Comparison of ENCODE assay signal across 16 cellular contexts in genomic region chr6:3735029-3735605, GRCh38. TPM values are rescaled to one million over a fixed set of nuclear protein-coding genes. Genes with fewer than 3 reads are reported as not detected.
DNase-seq lines count a peak whose midpoint lies in the region; ATAC-seq and TF ChIP-seq lines count a peak whose summit lies in the region.
"Had no signal": no experiment of that assay in that cellular context is flagged by ENCODE, and none has a peak within 500 bp of the region (broad histone marks: within the 10 kb centered on the region; RNA-seq: fewer than 3 reads in every experiment).

No MANE protein-coding gene starts in this region.

- no peak overlapping the region for H3K27ac ChIP-seq in HCT116 (ENCODE audit: low read depth, low read length)
- H3K27ac ChIP-seq in HEK293 (ENCODE audit: extremely low read depth, low read depth, low read length): no peak overlapping the region
- peak overlapping the region; percentile 30 to 35 for H3K27ac ChIP-seq in thoracic aorta

- H3K4me3 Mint-ChIP-seq in chondrocyte (ENCODE audit: unreplicated experiment): no peak overlapping the region
- H3K4me3 Mint-ChIP-seq: CD4-positive, alpha-beta memory T cell had no signal

- peaks cover 0 to 7% of the 10 kb centered on the region in 2 experiments; a peak in 3 of 4 replicates for H3K36me3 ChIP-seq in HCT116 (ENCODE audit: control insufficient read depth in 1 of 2, insufficient read depth in 2 of 2, low read length in 2 of 2)
- peaks cover 0 to 50% of the 10 kb centered on the region in 2 experiments; a peak in 2 of 3 replicates for H3K36me3 ChIP-seq in HEK293 (ENCODE audit: control insufficient read depth in 2 of 2, insufficient read depth in 1 of 2, low read length in 2 of 2)
- H3K36me3 ChIP-seq in thoracic aorta: peaks cover 51% of the 10 kb centered on the region

- no peak overlapping the region for H2AFZ ChIP-seq in HCT116 (ENCODE audit: low read depth, low read length, poor library complexity, severe bottlenecking)

- H3K9me3 ChIP-seq in HCT116 (ENCODE audit: control insufficient read depth in 1 of 2, insufficient read depth in 1 of 2, low read depth in 1 of 2, low read length in 2 of 2): peaks cover 5% of the 10 kb centered on the region in 2 experiments; a peak in 2 of 4 replicates
- no peaks in the 10 kb centered on the region for H3K9me3 ChIP-seq in HEK293 (ENCODE audit: control insufficient read depth, insufficient read depth, low read depth, low read length)
- no peaks in the 10 kb centered on the region for H3K9me3 ChIP-seq in thoracic aorta
- H3K9me3 ChIP-seq: HAP-1 had no signal

- H3K9me2 ChIP-seq in HCT116 (ENCODE audit: insufficient read depth): no peaks in the 10 kb centered on the region

- H3K27me3 ChIP-seq in HCT116 (ENCODE audit: insufficient read depth, low read length) (no peaks in the 10 kb centered on the region), thoracic aorta (replicated peaks; ENCODE audit: insufficient read depth) (no peaks in the 10 kb centered on the region)

- intact Hi-C loops in HCT116 (cut with micrococcal nuclease): loop anchor here (10.0 kb wide), 1 partner anchor 610 kb away; no protein-coding TSS in a partner anchor

- peaks cover 94% of the 10 kb centered on the region for H3K4me1 Mint-ChIP-seq in chondrocyte (ENCODE audit: low read depth)

- no peak for TF ChIP-seq RAD21 in HCT116 (IDR thresholded peaks at IDR 0.05; ENCODE audit: low read depth)

- ATAC-seq in HCT116 (no peak), thoracic aorta (ENCODE audit: insufficient number of reproducible peaks, low FRiP score, low read depth) (no peak), GM19463 (IDR thresholded peaks at IDR 0.05; ENCODE audit: unreplicated experiment) (no peak), esophagus mucosa (no peak)

- H3K36me3 Mint-ChIP-seq in chondrocyte (ENCODE audit: low read depth): peaks cover 54% of the 10 kb centered on the region
- H3K36me3 Mint-ChIP-seq: CD4-positive, alpha-beta memory T cell had no signal

- no peak for DNase-seq in HCT116 (ENCODE audit: low read depth, low spot score)
- DNase-seq in chondrocyte (ENCODE audit: low spot score): no peak
- no peak for DNase-seq in thoracic aorta (ENCODE audit: low spot score)
- DNase-seq in T1000 (lab: John Stamatoyannopoulos, UW): no peak
- DNase-seq: C1 segment of cervical spinal cord; Calu3; CD4-positive, alpha-beta memory T cell; COR-L47; DMS53; DMS79 treated with DMSO at 0.1 percent for 48 hours; GF-D8; GOT3 had no signal

- no TSS peak for BruUV-seq in HCT116 (replicated peaks; lab: Mats Ljungman, UMichigan)

- TF ChIP-seq POLR2A in HCT116 (IDR thresholded peaks at IDR 0.05; ENCODE audit: borderline replicate concordance, extremely low read depth, insufficient read depth, insufficient read length): no peak

- no peak overlapping the region for H3K4me2 ChIP-seq in HCT116 (ENCODE audit: low read length)

- no peaks in the 10 kb centered on the region for H3K27me3 Mint-ChIP-seq in chondrocyte (ENCODE audit: low read depth)

- TF ChIP-seq CTCF in HCT116 (IDR thresholded peaks at IDR 0.05 in 2 of 3, conservative IDR thresholded peaks at IDR 0.05 in 1 of 3; ENCODE audit: borderline replicate concordance in 1 of 3, insufficient read depth in 1 of 3, low read depth in 2 of 3, low read length in 2 of 3): no peak
- no peak for TF ChIP-seq CTCF in HEK293 (tag by site-specific recombination; IDR thresholded peaks at IDR 0.05)
- TF ChIP-seq CTCF in chondrocyte (IDR thresholded peaks at IDR 0.05): no peak
- no peak for TF ChIP-seq CTCF in thoracic aorta (IDR thresholded peaks at IDR 0.05)

- H4K20me1 ChIP-seq in HCT116 (ENCODE audit: insufficient read depth): no peaks in the 10 kb centered on the region

- POLR2A ChIA-PET in HCT116 (lab: Charles Lee) (no interaction called here), HEK293 (lab: Yijun Ruan, JAX) (no interaction called here)

- CTCF ChIA-PET in HCT116 (lab: Charles Lee): no interaction called here
- CTCF ChIA-PET in HEK293 (lab: Yijun Ruan, JAX): interaction anchor here (0.7 to 1.8 kb wide), 10 partner anchors 11 to 613 kb away, joined by 3 to 11 read pairs (median 4); no protein-coding TSS in a partner anchor

- no peaks in the 10 kb centered on the region for H3K4me1 ChIP-seq in HCT116 (ENCODE audit: control insufficient read depth in 1 of 2, insufficient read depth in 2 of 2, low read length in 2 of 2)
- no peaks in the 10 kb centered on the region for H3K4me1 ChIP-seq in HEK293 (ENCODE audit: control insufficient read depth, insufficient read depth, low read length)
- H3K4me1 ChIP-seq in thoracic aorta (ENCODE audit: control insufficient read depth in 1 of 2, low read depth in 2 of 2): peaks cover 61 to 86% of the 10 kb centered on the region in 2 donors
- H3K4me1 ChIP-seq: HAP-1 had no signal

- H3K9me3 Mint-ChIP-seq in chondrocyte (ENCODE audit: low read depth): peaks cover 4% of the 10 kb centered on the region

- no peak overlapping the region for H3K9ac ChIP-seq in HCT116 (ENCODE audit: low read length)

- H3K4me3 ChIP-seq in HCT116 (replicated peaks in 1 of 2; ENCODE audit: low read depth in 1 of 2, low read length in 2 of 2): no peak overlapping the region
- H3K4me3 ChIP-seq in HEK293 (ENCODE audit: low read depth, low read length): no peak overlapping the region
- peak overlapping the region; percentile 30 for H3K4me3 ChIP-seq in thoracic aorta
- H3K4me3 ChIP-seq: HAP-1 had no signal

- RAD21 ChIA-PET in HCT116 (lab: Charles Lee; ENCODE audit: low non-redundant PET in 1 of 2, low total read pairs in 2 of 2, uncharacterized antibody in 2 of 2, unreplicated experiment in 2 of 2): interaction anchor here in 1 of 2 experiments (0.6 kb wide), 1 partner anchor 198 kb away, joined by 4 read pairs; no protein-coding TSS in a partner anchor

- no peaks in the 10 kb centered on the region for H3K79me2 ChIP-seq in HCT116 (ENCODE audit: insufficient read depth, low read length)

- H3K27ac Mint-ChIP-seq in chondrocyte (ENCODE audit: unreplicated experiment): peak overlapping the region; percentile 87

TF ChIP-seq in HCT116, 20 proteins besides CTCF, POLR2A, EP300 and RAD21:
- TF ChIP-seq ZNF274 (IDR thresholded peaks at IDR 0.05; ENCODE audit: low read depth, low read length) (no peak), CBX3 (IDR thresholded peaks at IDR 0.05; ENCODE audit: low read depth) (0 out of 2 replicates have a peak, but pooled peaks have one; percentile 47), EGR1 (IDR thresholded peaks at IDR 0.05; ENCODE audit: low read depth) (no peak)

TF ChIP-seq in HEK293, 187 proteins besides CTCF, POLR2A, EP300 and RAD21 (continues in another document):
- peak; percentile 96 for TF ChIP-seq ZNF146 (tag by site-specific recombination; IDR thresholded peaks at IDR 0.05)
- TF ChIP-seq, protein P1, sequence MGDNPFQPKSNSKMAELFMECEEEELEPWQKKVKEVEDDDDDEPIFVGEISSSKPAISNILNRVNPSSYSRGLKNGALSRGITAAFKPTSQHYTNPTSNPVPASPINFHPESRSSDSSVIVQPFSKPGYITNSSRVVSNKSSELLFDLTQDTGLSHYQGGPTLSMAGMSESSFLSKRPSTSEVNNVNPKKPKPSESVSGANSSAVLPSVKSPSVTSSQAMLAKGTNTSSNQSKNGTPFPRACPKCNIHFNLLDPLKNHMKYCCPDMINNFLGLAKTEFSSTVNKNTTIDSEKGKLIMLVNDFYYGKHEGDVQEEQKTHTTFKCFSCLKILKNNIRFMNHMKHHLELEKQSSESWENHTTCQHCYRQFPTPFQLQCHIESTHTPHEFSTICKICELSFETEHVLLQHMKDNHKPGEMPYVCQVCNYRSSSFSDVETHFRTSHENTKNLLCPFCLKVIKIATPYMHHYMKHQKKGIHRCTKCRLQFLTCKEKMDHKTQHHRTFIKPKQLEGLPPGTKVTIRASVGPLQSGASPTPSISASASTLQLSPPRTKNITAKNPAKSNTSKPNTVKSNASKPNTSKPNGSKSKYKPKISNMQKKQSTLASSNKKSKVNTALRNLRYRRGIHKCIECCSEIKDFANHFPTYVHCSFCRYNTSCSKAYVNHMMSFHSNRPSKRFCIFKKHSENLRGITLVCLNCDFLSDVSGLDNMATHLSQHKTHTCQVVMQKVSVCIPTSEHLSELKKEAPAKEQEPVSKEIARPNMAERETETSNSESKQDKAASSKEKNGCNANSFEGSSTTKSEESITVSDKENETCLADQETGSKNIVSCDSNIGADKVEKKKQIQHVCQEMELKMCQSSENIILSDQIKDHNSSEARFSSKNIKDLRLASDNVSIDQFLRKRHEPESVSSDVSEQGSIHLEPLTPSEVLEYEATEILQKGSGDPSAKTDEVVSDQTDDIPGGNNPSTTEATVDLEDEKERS (tag by site-specific recombination; IDR thresholded peaks at IDR 0.05): peak; percentile 99
- TF ChIP-seq ZNF155 (tag by site-specific recombination; IDR thresholded peaks at IDR 0.05): no peak
- no peak for TF ChIP-seq HOXD13 (CRISPR knock-in tag; IDR thresholded peaks at IDR 0.05; ENCODE audit: borderline replicate concordance)
- no peak for TF ChIP-seq YY1 (tag by site-specific recombination; IDR thresholded peaks at IDR 0.05)
- TF ChIP-seq ZNF792 (tag by site-specific recombination; IDR thresholded peaks at IDR 0.05): no peak
- no peak for TF ChIP-seq FEZF1 (tag by site-specific recombination; IDR thresholded peaks at IDR 0.05)
- TF ChIP-seq ZNF768 (tag by site-specific recombination; IDR thresholded peaks at IDR 0.05): no peak
- TF ChIP-seq ZBTB17 (tag by site-specific recombination; IDR thresholded peaks at IDR 0.05): no peak

RNA-seq across cellular contexts. Expression of gene PXDC1, which starts 16.4 kb away (rescaled TPM):
- total RNA-seq in HCT116 (2021; ENCODE audit: unreplicated experiment) (6.3 TPM), chondrocyte (191 to 231 TPM (median 222 TPM) in 3 replicates), thoracic aorta (100 to 1,000 TPM; 406 to 488 TPM), esophagus mucosa (7.2 TPM)
- polyA plus RNA-seq in HCT116 (2012): 7.5 and 8.1 TPM in 2 replicates
- polyA plus RNA-seq: CD4-positive, alpha-beta memory T cell had no signal

Comparison
In these comparisons a context has a peak if more than half of its experiments do, and no peak if none do; other contexts are left out.
1. H3K27ac ChIP-seq: peak in thoracic aorta (2 of 2); none in HCT116 (single experiment) and HEK293 (single experiment).
2. RNA of gene PXDC1, which starts 16.4 kb away (total RNA-seq): 406 to 488 TPM in thoracic aorta and 191 to 231 TPM in chondrocyte; 7.2 TPM in esophagus mucosa (single experiment) and 6.3 TPM in HCT116 (single experiment); every median in the first group is over 10 times any median in the second.